ENCODE assay signal across 8 cellular contexts in the genomic region with DNA sequence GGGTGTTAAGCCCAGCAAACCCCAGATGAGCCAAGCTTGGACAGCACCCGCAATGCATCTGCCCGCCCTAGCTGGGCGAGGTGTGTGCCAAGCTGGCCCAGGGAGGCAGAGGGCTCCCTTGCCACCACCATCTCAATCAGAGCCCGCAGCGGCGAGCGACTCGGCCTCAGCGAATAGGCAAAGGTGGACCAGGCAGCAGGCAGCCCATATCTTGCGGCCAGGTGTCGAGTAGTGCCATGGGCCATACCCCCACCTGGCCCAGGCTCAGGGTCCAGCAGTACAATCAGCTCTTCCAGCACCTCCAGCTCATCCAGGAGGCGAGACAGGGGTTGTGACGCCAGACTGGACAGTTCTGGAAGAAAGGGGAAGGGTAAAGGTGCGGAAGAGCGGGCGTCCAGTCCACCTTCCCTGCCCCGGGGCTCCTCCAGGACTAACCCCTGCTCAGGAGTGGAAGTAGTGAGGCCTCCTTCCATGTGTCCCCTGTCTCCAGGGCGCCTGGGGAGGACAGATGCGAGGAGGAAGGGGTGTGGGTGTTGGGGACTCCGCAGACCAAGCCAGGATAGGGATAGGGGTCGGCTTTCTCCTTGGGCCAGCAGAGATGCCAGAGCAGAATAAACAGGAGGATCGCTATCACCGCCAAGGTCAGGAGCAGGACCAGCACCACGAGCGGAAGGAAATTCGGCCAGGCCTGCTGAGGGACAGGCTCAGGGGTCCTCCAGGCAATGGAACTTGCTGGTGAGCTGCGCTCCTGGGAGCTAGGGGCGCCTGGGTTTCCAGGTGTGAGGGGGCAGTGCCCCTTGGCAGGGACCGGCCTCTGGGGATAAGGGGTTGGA. TPM values are rescaled to one million over a fixed set of nuclear protein-coding genes. Genes with fewer than 3 reads are reported as not detected.
A peak's percentile ranks its signal among the peaks of the same experiment; 100 is the strongest.
DNase-seq lines count a peak whose midpoint lies in the region; ATAC-seq and TF ChIP-seq lines count a peak whose summit lies in the region.

No MANE protein-coding gene starts in this region.

- no peak for DNase-seq in Jurkat, Clone E6-1 (ENCODE audit: low read depth, low spot score)
- DNase-seq in natural killer cell (no peak), kidney glomerular epithelial cell (lab: John Stamatoyannopoulos, UW) (no peak), HPDE6-E6E7 (ENCODE audit: extremely low spot score) (no peak), mucosa of descending colon (no peak)

- H3K27me3 Mint-ChIP-seq in natural killer cell (ENCODE audit: low read depth in 2 of 2), result no peaks in the 10 kb centered on the region

- peak overlapping the region; percentile 73 to 85 (median 82) for H3K9ac ChIP-seq in BLaER1 treated with 17β-estradiol and CSF1 and Interleukin-3, amounts not matched to agents 10 nM and 100 nM

- H3K9me3 Mint-ChIP-seq in natural killer cell, result no peaks in the 10 kb centered on the region

- H3K4me1 ChIP-seq in BLaER1 treated with 17β-estradiol and CSF1 and Interleukin-3, amounts not matched to agents 10 nM and 100 nM, result peaks cover 48 to 81% (median 68%) of the 10 kb centered on the region in 10 experiments
- H3K4me1 ChIP-seq in mucosa of descending colon (ENCODE audit: low read depth), result peaks cover 15% of the 10 kb centered on the region

- peak overlapping the region; percentile 62 to 76 (median 66) for H3K4me3 ChIP-seq in BLaER1 treated with 17β-estradiol and CSF1 and Interleukin-3, amounts not matched to agents 10 nM and 100 nM
- H3K4me3 ChIP-seq in Jurkat, Clone E6-1 (ENCODE audit: low read length), result peak overlapping the region; percentile 69
- H3K4me3 ChIP-seq in mucosa of descending colon, result no peak overlapping the region

- intact Hi-C loops in natural killer cell (cut with micrococcal nuclease) (loop anchor here (1.0 to 10.0 kb wide), 3 partner anchors 22 to 165 kb away; a partner anchor contains a TSS), mucosa of descending colon (cut with DNase I, micrococcal nuclease) (no loop called here)

- peak overlapping the region in 10 of 11 experiments; percentile 57 to 96 (median 86); a peak in 21 of 22 replicates for H3K27ac ChIP-seq in BLaER1 treated with 17β-estradiol and CSF1 and Interleukin-3, amounts not matched to agents 10 nM and 100 nM
- H3K27ac ChIP-seq in cingulate gyrus (ENCODE audit: low read depth, low read length), result peak overlapping the region; percentile 72

- no peak for ATAC-seq in natural killer cell
- ATAC-seq in GM18502 (IDR thresholded peaks at IDR 0.05; ENCODE audit: poor library complexity, unreplicated experiment), result no peak
- no peak for ATAC-seq in mucosa of descending colon

- peaks cover 0 to 6% (median 0%) of the 10 kb centered on the region in 11 experiments; a peak in 2 of 22 replicates for H3K9me3 ChIP-seq in BLaER1 treated with 17β-estradiol and CSF1 and Interleukin-3, amounts not matched to agents 10 nM and 100 nM (replicated peaks in 1 of 11)
- no peaks in the 10 kb centered on the region for H3K9me3 ChIP-seq in mucosa of descending colon

- H3K4me2 ChIP-seq in BLaER1 treated with 17β-estradiol and CSF1 and Interleukin-3, amounts not matched to agents 10 nM and 100 nM, result peak overlapping the region; percentile 90 to 100 (median 98)

- TF ChIP-seq CTCF in natural killer cell (IDR thresholded peaks at IDR 0.05), result no peak
- TF ChIP-seq CTCF in mucosa of descending colon (IDR thresholded peaks at IDR 0.05), result no peak

- H3K4me1 Mint-ChIP-seq in natural killer cell, result peaks cover 19 to 47% of the 10 kb centered on the region in 2 donors

- H3K4me3 Mint-ChIP-seq in natural killer cell, result peak overlapping the region; percentile 49

- H4K20me1 ChIP-seq in BLaER1 treated with 17β-estradiol and CSF1 and Interleukin-3, amounts not matched to agents 10 nM and 100 nM, result peaks cover 35 to 59% (median 57%) of the 10 kb centered on the region in 11 experiments

- no peaks in the 10 kb centered on the region for H3K36me3 Mint-ChIP-seq in natural killer cell

- H3K27me3 ChIP-seq in BLaER1 treated with 17β-estradiol and CSF1 and Interleukin-3, amounts not matched to agents 10 nM and 100 nM, result no peaks in the 10 kb centered on the region

- H3K27ac Mint-ChIP-seq in natural killer cell, result no peak overlapping the region

- peaks cover 43 to 67% (median 53%) of the 10 kb centered on the region in 11 experiments for H3K36me3 ChIP-seq in BLaER1 treated with 17β-estradiol and CSF1 and Interleukin-3, amounts not matched to agents 10 nM and 100 nM
- peaks cover 4% of the 10 kb centered on the region for H3K36me3 ChIP-seq in mucosa of descending colon (ENCODE audit: low read depth)

RNA-seq across cellular contexts. Expression of a gene that starts 2.8 kb away (rescaled TPM):
- polyA plus RNA-seq in Jurkat, Clone E6-1 (2012; ENCODE audit: insufficient read depth, insufficient read length), result 9.3 TPM
- 10 to 100 TPM; 57.7 to 75.6 (median 69.6) TPM for total RNA-seq in natural killer cell
- total RNA-seq in mucosa of descending colon, result 10 to 100 TPM in 1 of 3 donors, 1 to 10 TPM in 2; 5.3 to 14.6 (median 8.2) TPM

RNA-seq across cellular contexts. Expression of a gene that starts 5.7 kb away (rescaled TPM):
- 48.2 TPM for polyA plus RNA-seq in Jurkat, Clone E6-1 (2012; ENCODE audit: insufficient read depth, insufficient read length)
- total RNA-seq in natural killer cell, result 10 to 100 TPM; 63.7 to 78.2 (median 73.0) TPM
- total RNA-seq in mucosa of descending colon, result 10 to 100 TPM; 19.7 to 32.4 (median 32.1) TPM

RNA-seq across cellular contexts. Expression of a gene that starts 6.0 kb away (rescaled TPM):
- polyA plus RNA-seq in Jurkat, Clone E6-1 (2012; ENCODE audit: insufficient read depth, insufficient read length), result 76.0 TPM
- 10 to 100 TPM; 38.5 to 45.0 (median 41.0) TPM for total RNA-seq in natural killer cell
- 10 to 100 TPM; 56.7 to 92.1 (median 90.2) TPM for total RNA-seq in mucosa of descending colon

RNA-seq across cellular contexts. Expression of a gene that starts 8.9 kb away (rescaled TPM):
- polyA plus RNA-seq in Jurkat, Clone E6-1 (2012; ENCODE audit: insufficient read depth, insufficient read length), result 23.6 TPM
- total RNA-seq in natural killer cell (10 to 100 TPM; 16.7 to 22.1 (median 18.2) TPM), mucosa of descending colon (10 to 100 TPM in 1 of 3 donors, 1 to 10 TPM in 2; 7.6 to 14.3 (median 8.6) TPM)

RNA-seq across cellular contexts. Expression of a gene that starts 17.3 kb away (rescaled TPM):
- not detected for polyA plus RNA-seq in Jurkat, Clone E6-1 (2012; ENCODE audit: insufficient read depth, insufficient read length)
- total RNA-seq in natural killer cell, result not detected
- 100 to 1,000 TPM in 1 of 3 donors, 10 to 100 TPM in 1, 1 to 10 TPM in 1; 3.9 to 122 (median 22.9) TPM for total RNA-seq in mucosa of descending colon
